Comparison of ENCODE assay signal across 22 cellular contexts in genomic region chr1:108113496-108113895, GRCh38.
"Had no signal": no experiment of that assay in that cellular context is flagged by ENCODE, and none has a peak within 500 bp of the region (broad histone marks: within the 10 kb centered on the region; RNA-seq: fewer than 3 reads in every experiment).

No MANE protein-coding gene starts in this region.

- ATAC-seq: activated CD8-positive, alpha-beta memory T cell treated with anti-CD3 and anti-CD28 coated beads, Interleukin-2, amount 10 ng/mL, durations not matched to agents 7 days and 5 days; left lung; naive thymus-derived CD4-positive, alpha-beta T cell; pancreas; right lobe of liver; stimulated activated effector memory CD8-positive, alpha-beta T cell treated with anti-CD3 and anti-CD28 coated beads, Interleukin-12 subunit alpha, Interleukin-12 subunit beta, amount 100 ng/mL, for 72 hours had no signal

- H3K36me3 Mint-ChIP-seq: activated CD8-positive, alpha-beta memory T cell treated with anti-CD3 and anti-CD28 coated beads, Interleukin-2, amount 10 ng/mL, durations not matched to agents 7 days and 5 days; activated naive CD8-positive, alpha-beta T cell; memory B cell; stimulated activated effector memory CD8-positive, alpha-beta T cell treated with anti-CD3 and anti-CD28 coated beads, Interleukin-12 subunit alpha, Interleukin-12 subunit beta, amount 100 ng/mL, for 72 hours; WTC11 had no signal

- H3K27ac Mint-ChIP-seq: activated CD4-positive, alpha-beta memory T cell treated with anti-CD3 and anti-CD28 coated beads, Interleukin-2, amount 10 ng/mL, durations not matched to agents 7 days and 5 days; activated CD8-positive, alpha-beta memory T cell treated with anti-CD3 and anti-CD28 coated beads, Interleukin-2, amount 10 ng/mL, durations not matched to agents 7 days and 5 days; activated naive CD8-positive, alpha-beta T cell; memory B cell; stimulated activated effector memory CD8-positive, alpha-beta T cell treated with anti-CD3 and anti-CD28 coated beads, Interleukin-12 subunit alpha, Interleukin-12 subunit beta, amount 100 ng/mL, for 72 hours; T-helper 2 cell treated with Interferon-gamma antibody and Interleukin-4, amounts not matched to agents 5 μg/mL and 100 μg/mL, for 36 hours; WTC11 had no signal

- H3K4me1 ChIP-seq: pancreas, right lobe of liver, stomach, upper lobe of right lung had no signal

- H3K27me3 ChIP-seq: esophagus squamous epithelium, left lung, pancreas, right lobe of liver, stomach, upper lobe of right lung had no signal

- H3K4me1 Mint-ChIP-seq: activated CD8-positive, alpha-beta memory T cell treated with anti-CD3 and anti-CD28 coated beads, Interleukin-2, amount 10 ng/mL, durations not matched to agents 7 days and 5 days; WTC11 had no signal

- H3K9me3 Mint-ChIP-seq: activated CD4-positive, alpha-beta memory T cell treated with anti-CD3 and anti-CD28 coated beads, Interleukin-2, amount 10 ng/mL, durations not matched to agents 7 days and 5 days; memory B cell; stimulated activated effector memory CD8-positive, alpha-beta T cell treated with anti-CD3 and anti-CD28 coated beads, Interleukin-12 subunit alpha, Interleukin-12 subunit beta, amount 100 ng/mL, for 72 hours; T-helper 2 cell treated with Interferon-gamma antibody and Interleukin-4, amounts not matched to agents 5 μg/mL and 100 μg/mL, for 36 hours had no signal

- DNase-seq: activated CD4-positive, alpha-beta memory T cell treated with anti-CD3 and anti-CD28 coated beads, Interleukin-2, amount 10 ng/mL, durations not matched to agents 7 days and 5 days; activated CD4-positive, alpha-beta T cell treated with anti-CD3 and anti-CD28 coated beads for 48 hours; activated CD8-positive, alpha-beta memory T cell treated with anti-CD3 and anti-CD28 coated beads, Interleukin-2, amount 10 ng/mL, durations not matched to agents 7 days and 5 days; amniotic stem cell; dermis blood vessel endothelial cell; effector memory CD4-positive, alpha-beta T cell; esophagus squamous epithelium; foreskin melanocyte; head of caudate nucleus; kidney; left lung; naive thymus-derived CD4-positive, alpha-beta T cell; pancreas; right lobe of liver; stimulated activated CD4-positive, alpha-beta T cell treated with anti-CD3 and anti-CD28 coated beads, Interleukin-4, amount 100 ng/mL, for 24 hours; stomach; upper lobe of right lung had no signal

- H3K27me3 Mint-ChIP-seq: activated CD4-positive, alpha-beta memory T cell treated with anti-CD3 and anti-CD28 coated beads, Interleukin-2, amount 10 ng/mL, durations not matched to agents 7 days and 5 days; activated CD8-positive, alpha-beta memory T cell treated with anti-CD3 and anti-CD28 coated beads, Interleukin-2, amount 10 ng/mL, durations not matched to agents 7 days and 5 days; activated naive CD8-positive, alpha-beta T cell; memory B cell; naive thymus-derived CD4-positive, alpha-beta T cell had no signal

- H3K9me3 ChIP-seq: esophagus squamous epithelium, left lung, pancreas, right lobe of liver, stomach, upper lobe of right lung had no signal

- H3K4me3 Mint-ChIP-seq: activated CD4-positive, alpha-beta memory T cell treated with anti-CD3 and anti-CD28 coated beads, Interleukin-2, amount 10 ng/mL, durations not matched to agents 7 days and 5 days; activated CD8-positive, alpha-beta memory T cell treated with anti-CD3 and anti-CD28 coated beads, Interleukin-2, amount 10 ng/mL, durations not matched to agents 7 days and 5 days; activated naive CD8-positive, alpha-beta T cell; memory B cell; naive thymus-derived CD4-positive, alpha-beta T cell; stimulated activated effector memory CD8-positive, alpha-beta T cell treated with anti-CD3 and anti-CD28 coated beads, Interleukin-12 subunit alpha, Interleukin-12 subunit beta, amount 100 ng/mL, for 72 hours; T-helper 2 cell treated with Interferon-gamma antibody and Interleukin-4, amounts not matched to agents 5 μg/mL and 100 μg/mL, for 36 hours; WTC11 had no signal

- H3K36me3 ChIP-seq: esophagus squamous epithelium, left lung, pancreas, right lobe of liver, stomach, upper lobe of right lung had no signal

- H3K27ac ChIP-seq: esophagus squamous epithelium, left lung, pancreas, right lobe of liver, stomach, upper lobe of right lung had no signal

- H3K4me3 ChIP-seq: esophagus squamous epithelium, left lung, pancreas, right lobe of liver, stomach, upper lobe of right lung had no signal
